8 cellular contexts compared by ENCODE assay signal in the genomic region with DNA sequence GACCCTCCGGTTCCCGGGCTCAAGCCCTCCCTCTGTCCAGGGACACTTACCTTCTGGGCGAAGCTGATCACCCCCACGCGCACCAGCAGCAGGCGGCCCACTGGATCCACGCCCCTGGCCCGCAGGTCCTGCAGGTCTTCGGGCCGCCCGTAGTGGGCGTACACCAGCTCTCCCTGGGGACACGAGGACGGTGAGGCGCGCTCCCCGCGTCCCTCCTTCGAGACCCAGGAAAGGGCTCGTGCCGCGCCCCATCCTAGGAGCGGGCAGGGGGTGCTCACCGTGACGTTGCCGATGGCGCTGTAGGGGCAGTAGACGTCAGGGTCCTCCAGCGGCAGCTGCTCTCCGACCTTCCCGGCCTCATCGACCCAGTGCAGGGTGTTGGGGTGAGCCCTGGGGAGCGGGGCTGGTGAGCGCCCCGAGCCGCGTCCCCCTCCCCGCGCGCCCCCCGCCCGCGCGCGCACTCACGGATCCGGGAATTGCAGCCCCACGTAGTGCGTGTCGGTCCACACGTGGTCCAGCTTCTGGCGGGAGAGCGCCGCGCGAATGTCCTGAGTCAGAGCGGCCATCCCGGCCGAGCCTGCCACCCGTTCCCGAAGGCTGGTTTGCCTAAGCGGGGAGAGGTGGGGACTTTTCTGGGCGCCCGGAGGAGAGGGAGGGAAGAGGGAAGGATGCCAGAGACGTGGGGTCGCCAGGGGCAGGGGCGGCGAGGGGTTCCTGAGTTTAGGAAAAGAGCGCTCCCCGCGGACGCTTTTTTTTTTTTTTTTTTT. TPM values are rescaled to one million over a fixed set of nuclear protein-coding genes. Genes with fewer than 3 reads are reported as not detected.
DNase-seq lines count a peak whose midpoint lies in the region; ATAC-seq, FAIRE-seq and TF ChIP-seq lines count a peak whose summit lies in the region.

No MANE protein-coding gene starts in this region.

- H3K4me1 ChIP-seq in Loucy (ENCODE audit: insufficient read depth, low read length, poor library complexity, severe bottlenecking) = peaks cover 8% of the 10 kb centered on the region
- peaks cover 3% of the 10 kb centered on the region for H3K4me1 ChIP-seq in mesodermal cell (ENCODE audit: control insufficient read depth, insufficient read depth, low read length, poor library complexity, severe bottlenecking)

- H3K4me2 ChIP-seq in Loucy (ENCODE audit: low read depth, low read length, poor library complexity, severe bottlenecking) = peak overlapping the region; percentile 51

- H3K9me3 ChIP-seq in Loucy (ENCODE audit: insufficient read depth, low read depth, low read length) (no peaks in the 10 kb centered on the region), mesodermal cell (ENCODE audit: control insufficient read depth, low read length) (no peaks in the 10 kb centered on the region)

- intact Hi-C loops in dendritic cell treated with granulocyte-macrophage colony-stimulating factor and Interleukin-4, amounts not matched to agents 40 ng/mL and 50 ng/mL, for 4 days (cut with micrococcal nuclease) = loop anchor here (1.0 to 5.0 kb wide), 2 partner anchors 40 to 59 kb away; a partner anchor contains a TSS

- H3K27ac Mint-ChIP-seq in dendritic cell treated with granulocyte-macrophage colony-stimulating factor and Interleukin-4, amounts not matched to agents 40 ng/mL and 50 ng/mL, for 4 days = peak overlapping the region; percentile 86

- H4K20me1 ChIP-seq in Loucy (ENCODE audit: insufficient read depth, low read length, poor library complexity, severe bottlenecking) = no peaks in the 10 kb centered on the region

- peaks cover 18% of the 10 kb centered on the region for H3K4me1 Mint-ChIP-seq in dendritic cell treated with granulocyte-macrophage colony-stimulating factor and Interleukin-4, amounts not matched to agents 40 ng/mL and 50 ng/mL, for 4 days (ENCODE audit: low read depth)

- H3F3A ChIP-seq in Loucy (ENCODE audit: low read depth) = no peaks in the 10 kb centered on the region; the same call in 1 of the 2 replicates

- no peaks in the 10 kb centered on the region for H3K36me3 ChIP-seq in Loucy (ENCODE audit: insufficient read depth, low read length)
- H3K36me3 ChIP-seq in mesodermal cell (ENCODE audit: control insufficient read depth, insufficient read depth, low read length) = no peaks in the 10 kb centered on the region

- TF ChIP-seq CTCF in Loucy (conservative IDR thresholded peaks at IDR 0.05; ENCODE audit: low read length) = peak; percentile 39

- H3K79me2 ChIP-seq in Loucy (ENCODE audit: insufficient read depth, low read length) = no peaks in the 10 kb centered on the region

- H3K9me2 ChIP-seq in Loucy (replicated peaks; ENCODE audit: low read depth, low read length) = no peaks in the 10 kb centered on the region

- H3K27me3 ChIP-seq in Loucy (ENCODE audit: insufficient read depth, low read length, poor library complexity, severe bottlenecking) = no peaks in the 10 kb centered on the region

- H3K36me3 Mint-ChIP-seq in dendritic cell treated with granulocyte-macrophage colony-stimulating factor and Interleukin-4, amounts not matched to agents 40 ng/mL and 50 ng/mL, for 4 days (ENCODE audit: low read depth) = no peaks in the 10 kb centered on the region

- 4 to 5% methylated on average over 28 to 46 of the region's 72 CpGs for WGBS in mesodermal cell (ENCODE audit: insufficient coverage in 2 of 2), 2 experiments

- H3K27ac ChIP-seq in mesodermal cell (ENCODE audit: low read depth, low read length, severe bottlenecking) = no peak overlapping the region

- H3K4me3 Mint-ChIP-seq in dendritic cell treated with granulocyte-macrophage colony-stimulating factor and Interleukin-4, amounts not matched to agents 40 ng/mL and 50 ng/mL, for 4 days = peak overlapping the region; percentile 87

- peak overlapping the region; percentile 77 for H3K9ac ChIP-seq in Loucy (ENCODE audit: low read depth, low read length, poor library complexity, severe bottlenecking)

- FAIRE-seq in HTR-8/SVneo (lab: Jason Lieb, UNC) = no peak

- H3K4me3 ChIP-seq in Loucy (ENCODE audit: low read length, poor library complexity, severe bottlenecking) (peak overlapping the region; percentile 78), mesodermal cell (ENCODE audit: extremely low read depth, insufficient read depth, low read length, poor library complexity, severe bottlenecking) (peak overlapping the region; percentile 39)

- peaks cover 36% of the 10 kb centered on the region for H3K27me3 Mint-ChIP-seq in dendritic cell treated with granulocyte-macrophage colony-stimulating factor and Interleukin-4, amounts not matched to agents 40 ng/mL and 50 ng/mL, for 4 days

- peak; percentile 81 to 84 for ATAC-seq in activated CD4-positive, CD25-positive, alpha-beta regulatory T cell treated with anti-CD3 and anti-CD28 coated beads, Interleukin-2, amount 50 U/mL, for 24 hours

- H2AFZ ChIP-seq in Loucy (ENCODE audit: low read length) = peak overlapping the region; percentile 90

- no peaks in the 10 kb centered on the region for H3K9me3 Mint-ChIP-seq in dendritic cell treated with granulocyte-macrophage colony-stimulating factor and Interleukin-4, amounts not matched to agents 40 ng/mL and 50 ng/mL, for 4 days

- peak; percentile 60 for DNase-seq in SIG-M5 treated with dmso at 0.1 percent for 504 hours (lab: John Stamatoyannopoulos, UW; ENCODE audit: unreplicated experiment)
- DNase-seq in SIG-M5 (lab: John Stamatoyannopoulos, UW) = no peak
- peak in 5 of 6 experiments; percentile 16 to 48 (median 47) for DNase-seq in stimulated activated naive CD4-positive, alpha-beta T cell (lab: John Stamatoyannopoulos, UW)
- no peak for DNase-seq in HTR-8/SVneo (ENCODE audit: insufficient read length, low spot score)

RNA-seq across cellular contexts. Expression of a gene that starts 8.2 kb away (rescaled TPM):
- polyA plus RNA-seq in mesodermal cell (2013, experiment 1 of 2) = 1.1 TPM
- polyA plus RNA-seq in mesodermal cell (2013, experiment 2 of 2) = 0.25 TPM

RNA-seq across cellular contexts. Expression of a gene that starts 20.8 kb away (rescaled TPM):
- polyA plus RNA-seq in mesodermal cell (2013, experiment 1 of 2) = 30.8 TPM
- 23.6 TPM for polyA plus RNA-seq in mesodermal cell (2013, experiment 2 of 2)

RNA-seq across cellular contexts. Expression of a gene that starts 23.1 kb away (rescaled TPM):
- polyA plus RNA-seq in mesodermal cell (2013, experiment 1 of 2) = 1.4 TPM
- polyA plus RNA-seq in mesodermal cell (2013, experiment 2 of 2) = 1.5 TPM

RNA-seq across cellular contexts. Expression of a gene that starts 31.0 kb away (rescaled TPM):
- 94.4 TPM for polyA plus RNA-seq in mesodermal cell (2013, experiment 1 of 2)
- polyA plus RNA-seq in mesodermal cell (2013, experiment 2 of 2) = 83.5 TPM

RNA-seq across cellular contexts. Expression of a gene that starts 40.4 kb away (rescaled TPM):
- polyA plus RNA-seq in mesodermal cell (2013, experiment 1 of 2) = 245 TPM
- 193 TPM for polyA plus RNA-seq in mesodermal cell (2013, experiment 2 of 2)

Comparison
In these comparisons a context has a peak if more than half of its experiments do, and no peak if none do; other contexts are left out.
1. DNase-seq: peak in SIG-M5 treated with dmso at 0.1 percent for 504 hours (single experiment) and stimulated activated naive CD4-positive, alpha-beta T cell (5 of 6); none in SIG-M5 (single experiment) and HTR-8/SVneo (single experiment).